Comparison of ENCODE assay signal across 18 cellular contexts in genomic region chr1:46449223-46450159, GRCh38. TPM values are rescaled to one million over a fixed set of nuclear protein-coding genes. Genes with fewer than 3 reads are reported as not detected.
"Had no signal": no experiment of that assay in that cellular context is flagged by ENCODE, and none has a peak within 500 bp of the region (broad histone marks: within the 10 kb centered on the region; RNA-seq: fewer than 3 reads in every experiment).

No MANE protein-coding gene starts in this region.

- H3K27ac Mint-ChIP-seq: activated naive CD4-positive, alpha-beta T cell treated with anti-CD3 and anti-CD28 coated beads, Interleukin-2, amount 50 U/mL, for 24 hours; activated T-helper 2 cell treated with anti-CD3 and anti-CD28 coated beads, Interferon-gamma antibody, Interleukin-2, Interleukin-4, amounts not matched to agents 10 μg/mL and 5 μg/mL and 100 μg/mL, durations not matched to agents 14 hours and 24 hours and 36 hours; dendritic cell treated with granulocyte-macrophage colony-stimulating factor and Interleukin-4, amounts not matched to agents 40 ng/mL and 50 ng/mL, for 4 days; naive B cell had no signal

- H2AFZ ChIP-seq: parathyroid adenoma had no signal

- DNase-seq: activated CD4-positive, alpha-beta T cell treated with anti-CD3 and anti-CD28 coated beads, Interleukin-2, amount 50 U/mL, for 48 hours; amygdala; cerebellar nuclear complex; hippocampal formation; midbrain; naive B cell; stimulated activated CD4-positive, alpha-beta T cell treated with anti-CD3 and anti-CD28 coated beads, Interleukin-15, amount 100 ng/mL, for 24 hours; stimulated activated CD4-positive, alpha-beta T cell treated with anti-CD3 and anti-CD28 coated beads, Interleukin-4, amount 100 ng/mL, for 24 hours; tibial artery; uterus had no signal

- H3K9me3 ChIP-seq: tibial artery, uterus had no signal

- H3K4me1 ChIP-seq: parathyroid adenoma had no signal

- H3K9ac ChIP-seq: parathyroid adenoma had no signal

- H3K27ac ChIP-seq: parathyroid adenoma, tibial artery, uterus had no signal

- H3K9me3 Mint-ChIP-seq: activated naive CD4-positive, alpha-beta T cell treated with anti-CD3 and anti-CD28 coated beads, Interleukin-2, amount 50 U/mL, for 24 hours; activated T-helper 2 cell treated with anti-CD3 and anti-CD28 coated beads, Interferon-gamma antibody, Interleukin-2, Interleukin-4, amounts not matched to agents 10 μg/mL and 5 μg/mL and 100 μg/mL, durations not matched to agents 14 hours and 24 hours and 36 hours; dendritic cell treated with granulocyte-macrophage colony-stimulating factor and Interleukin-4, amounts not matched to agents 40 ng/mL and 50 ng/mL, for 4 days had no signal

- H3K4me3 ChIP-seq: lung, uterus had no signal

- H3K4me3 Mint-ChIP-seq: activated naive CD4-positive, alpha-beta T cell treated with anti-CD3 and anti-CD28 coated beads, Interleukin-2, amount 50 U/mL, for 24 hours had no signal

- H3K27me3 ChIP-seq: uterus had no signal

- H3K79me2 ChIP-seq: parathyroid adenoma had no signal

- ATAC-seq: activated CD4-positive, CD25-positive, alpha-beta regulatory T cell treated with anti-CD3 and anti-CD28 coated beads, Interleukin-2, amount 50 U/mL, for 24 hours had no signal

- H3K36me3 Mint-ChIP-seq: naive B cell had no signal

- H3K36me3 ChIP-seq: tibial artery, uterus had no signal

RNA-seq across cellular contexts. Expression of gene DMBX1, which starts 40.1 kb away (rescaled TPM):
- total RNA-seq: activated T-helper 2 cell treated with anti-CD3 and anti-CD28 coated beads, Interferon-gamma antibody, Interleukin-2, Interleukin-4, amounts not matched to agents 10 μg/mL and 5 μg/mL and 100 μg/mL, durations not matched to agents 14 hours and 24 hours and 36 hours; epithelial cell of proximal tubule; renal cortical epithelial cell had no signal
